16 cellular contexts compared by ENCODE assay signal in the genomic region with DNA sequence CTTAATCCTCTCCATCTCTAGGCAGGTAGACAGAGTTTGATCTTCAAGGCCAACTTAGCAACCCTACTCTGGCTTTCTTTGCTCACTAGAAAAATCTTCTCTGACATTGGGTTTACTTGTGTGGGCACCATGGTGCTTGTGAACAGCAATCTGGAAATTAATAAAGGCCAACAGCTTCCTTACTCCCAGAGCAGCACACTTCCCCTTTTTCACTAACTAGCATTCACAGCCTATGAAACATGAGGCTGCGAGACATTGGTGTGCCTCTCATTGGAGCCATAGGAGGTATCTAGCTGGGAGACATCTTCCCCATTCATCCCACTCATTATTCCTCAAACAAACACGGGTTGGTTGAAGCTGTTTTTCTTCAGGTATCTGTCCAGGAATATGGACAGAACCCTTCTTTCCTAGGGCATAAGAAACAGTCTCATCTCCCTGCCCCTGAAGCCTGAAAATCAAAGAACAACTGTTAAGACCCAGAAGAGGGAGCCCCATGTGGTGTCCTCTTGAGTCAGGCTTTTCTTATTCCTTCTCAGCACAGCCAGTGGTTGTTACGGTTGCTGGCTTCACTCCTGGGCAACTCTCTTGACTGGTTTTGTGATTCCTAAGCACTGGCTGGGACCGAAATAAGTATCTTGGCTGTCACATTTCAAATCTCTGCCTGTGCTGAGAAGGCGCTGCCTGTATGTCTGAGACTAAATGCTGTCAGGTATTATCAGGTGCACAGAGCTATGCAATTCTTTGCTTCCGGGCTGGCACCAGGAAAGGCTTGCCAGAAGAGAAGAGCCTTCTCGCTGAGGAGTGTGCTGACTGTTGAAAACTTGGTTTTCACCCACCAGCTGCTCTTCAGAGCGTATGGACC.
"Had no signal": no experiment of that assay in that cellular context is flagged by ENCODE, and none has a peak within 500 bp of the region (broad histone marks: within the 10 kb centered on the region; RNA-seq: fewer than 3 reads in every experiment).

No MANE protein-coding gene starts in this region.

- H3K4me1 ChIP-seq: breast epithelium, left lung, psoas muscle, sigmoid colon had no signal

- H3K27ac ChIP-seq: breast epithelium, dorsolateral prefrontal cortex, left lung, psoas muscle, sigmoid colon, VCaP had no signal

- DNase-seq: activated CD4-positive, alpha-beta T cell treated with anti-CD3 and anti-CD28 coated beads for 36 hours; activated CD8-positive, alpha-beta memory T cell treated with anti-CD3 and anti-CD28 coated beads, Interleukin-2, amount 50 U/mL, for 4 hours; activated CD8-positive, alpha-beta T cell treated with anti-CD3 and anti-CD28 coated beads for 36 hours; aorta; dorsolateral prefrontal cortex; glutamatergic neuron; left lung; psoas muscle; sigmoid colon; stimulated activated CD4-positive, alpha-beta T cell treated with anti-CD3 and anti-CD28 coated beads, Interleukin-2, amount 100 ng/mL, for 48 hours; stimulated activated naive CD4-positive, alpha-beta T cell treated with Interleukin-2 at 50 U/mL for 16 hours had no signal

- FAIRE-seq: endometrium, islet of Langerhans had no signal

- H3K27me3 ChIP-seq: breast epithelium, dorsolateral prefrontal cortex, left lung, sigmoid colon had no signal

- H3K9me3 ChIP-seq: breast epithelium, left lung, psoas muscle, sigmoid colon had no signal

- ATAC-seq: activated CD4-positive, alpha-beta T cell treated with anti-CD3 and anti-CD28 coated beads for 36 hours; activated CD8-positive, alpha-beta T cell treated with anti-CD3 and anti-CD28 coated beads for 36 hours; esophagus mucosa; left lung had no signal

- H3K36me3 ChIP-seq: breast epithelium, left lung, sigmoid colon had no signal

- H3K4me3 ChIP-seq: breast epithelium, dorsolateral prefrontal cortex, left lung, psoas muscle, sigmoid colon had no signal
